Comparison of ENCODE assay signal across 1 cellular context in genomic region chr14:59333668-59334067, GRCh38.
TF ChIP-seq lines count a peak whose summit lies in the region.

No MANE protein-coding gene starts in this region.

TF ChIP-seq in K562, 482 proteins besides CTCF, POLR2A, EP300 and RAD21 (continued from another document):
- TF ChIP-seq ZNF212 (CRISPR knock-in tag; IDR thresholded peaks at IDR 0.05) (no peak), RFX1 (IDR thresholded peaks at IDR 0.05) (peak; percentile 48; the same call in 1 of the 2 replicates), TSHZ1 (CRISPR knock-in tag; IDR thresholded peaks at IDR 0.05) (no peak), ZNF263 (CRISPR knock-in tag; IDR thresholded peaks at IDR 0.05; ENCODE audit: borderline replicate concordance) (no peak), FOXP1 (CRISPR knock-in tag; IDR thresholded peaks at IDR 0.05) (no peak)
TF ChIP-seq in K562: peak in this region for 2.
